In the genomic region with DNA sequence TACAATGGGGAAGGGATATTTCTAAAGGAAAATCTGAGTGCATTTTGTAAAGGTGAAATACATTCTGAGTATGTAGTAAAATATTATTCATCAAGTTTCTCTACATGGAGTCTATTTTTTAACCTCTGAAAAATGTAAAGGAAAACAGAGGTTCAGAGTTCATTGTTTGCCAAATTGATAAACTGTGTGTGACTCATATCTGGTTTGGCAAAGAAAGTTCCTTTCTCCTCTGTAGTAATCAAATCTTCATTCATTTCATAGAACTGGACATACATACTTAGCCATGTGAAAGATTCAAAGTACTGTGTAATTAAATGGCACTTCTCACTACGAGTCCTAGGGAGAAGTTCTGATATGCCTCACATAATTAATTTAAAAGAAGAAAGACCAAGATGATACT, we compare ENCODE assay signal across 26 cellular contexts.
DNase-seq lines count a peak whose midpoint lies in the region; ATAC-seq and TF ChIP-seq lines count a peak whose summit lies in the region.
"Had no signal": no experiment of that assay in that cellular context is flagged by ENCODE, and none has a peak within 500 bp of the region (broad histone marks: within the 10 kb centered on the region; RNA-seq: fewer than 3 reads in every experiment).

No MANE protein-coding gene starts in this region.

- H3K4me3 Mint-ChIP-seq in nephron: no peak overlapping the region
- H3K4me3 Mint-ChIP-seq: activated CD4-positive, alpha-beta T cell treated with anti-CD3 and anti-CD28 coated beads, Interleukin-2, amount 10 ng/mL, durations not matched to agents 24 days and 14 days; activated naive CD8-positive, alpha-beta T cell treated with anti-CD3 and anti-CD28 coated beads, Interleukin-2, amount 10 ng/mL, durations not matched to agents 7 days and 5 days; activated T-cell treated with anti-CD3 and anti-CD28 coated beads, Interleukin-2, amount 50 U/mL, for 24 hours; naive thymus-derived CD8-positive, alpha-beta T cell; stimulated activated naive CD8-positive, alpha-beta T cell treated with anti-CD3 and anti-CD28 coated beads, Interleukin-15, amount 100 ng/mL, for 72 hours had no signal

- H2AFZ ChIP-seq in ACC112 (ENCODE audit: low read length, unreplicated experiment): peak overlapping the region; percentile 68

- H3K27me3 ChIP-seq in ACC112 (ENCODE audit: insufficient read depth, low read length): no peaks in the 10 kb centered on the region
- H3K27me3 ChIP-seq in RWPE2 (ENCODE audit: insufficient read depth, poor library complexity, severe bottlenecking): no peaks in the 10 kb centered on the region
- no peaks in the 10 kb centered on the region for H3K27me3 ChIP-seq in colonic mucosa
- H3K27me3 ChIP-seq: BLaER1 treated with 17β-estradiol and CSF1 and Interleukin-3, amounts not matched to agents 10 nM and 100 nM; heart right ventricle; tibial artery had no signal

- H3K4me1 ChIP-seq in ACC112 (ENCODE audit: control insufficient read depth, insufficient read depth, low read length, unreplicated experiment): peaks cover 24% of the 10 kb centered on the region
- peaks cover 15% of the 10 kb centered on the region for H3K4me1 ChIP-seq in RWPE2 (ENCODE audit: insufficient read depth, poor library complexity, severe bottlenecking)
- no peaks in the 10 kb centered on the region for H3K4me1 ChIP-seq in colonic mucosa
- H3K4me1 ChIP-seq: HAP-1, heart right ventricle had no signal

- H3K79me2 ChIP-seq in ACC112 (ENCODE audit: control insufficient read depth, insufficient read depth, low read length, unreplicated experiment): no peaks in the 10 kb centered on the region

- H3K36me3 Mint-ChIP-seq in nephron (ENCODE audit: low read depth): no peaks in the 10 kb centered on the region
- H3K36me3 Mint-ChIP-seq: activated naive CD8-positive, alpha-beta T cell treated with anti-CD3 and anti-CD28 coated beads, Interleukin-2, amount 10 ng/mL, durations not matched to agents 7 days and 5 days had no signal

- ATAC-seq in RWPE2 (ENCODE audit: low read depth) (peak; percentile 48; the same call in 1 of the 3 replicates), HG03139 (IDR thresholded peaks at IDR 0.05; ENCODE audit: unreplicated experiment) (no peak), GM21619 (IDR thresholded peaks at IDR 0.05; ENCODE audit: unreplicated experiment) (no peak)
- ATAC-seq: heart right ventricle; naive thymus-derived CD8-positive, alpha-beta T cell; stimulated activated naive CD8-positive, alpha-beta T cell treated with anti-CD3 and anti-CD28 coated beads, Interleukin-15, amount 100 ng/mL, for 72 hours had no signal

- peaks cover 12% of the 10 kb centered on the region for H3K4me1 Mint-ChIP-seq in nephron
- H3K4me1 Mint-ChIP-seq: activated CD4-positive, alpha-beta T cell treated with anti-CD3 and anti-CD28 coated beads, Interleukin-2, amount 10 ng/mL, durations not matched to agents 24 days and 14 days; activated naive CD8-positive, alpha-beta T cell treated with anti-CD3 and anti-CD28 coated beads, Interleukin-2, amount 10 ng/mL, durations not matched to agents 7 days and 5 days; naive thymus-derived CD8-positive, alpha-beta T cell; stimulated activated naive CD8-positive, alpha-beta T cell treated with anti-CD3 and anti-CD28 coated beads, Interleukin-15, amount 100 ng/mL, for 72 hours had no signal

- DNase-seq in RWPE2 (ENCODE audit: low spot score) (no peak), colonic mucosa (no peak), GDM1 (lab: John Stamatoyannopoulos, UW) (no peak), ureter (ENCODE audit: low spot score) (no peak)
- DNase-seq: activated CD4-positive, alpha-beta T cell treated with anti-CD3 and anti-CD28 coated beads, Interleukin-2, amount 10 ng/mL, durations not matched to agents 24 days and 14 days; activated gamma-delta T cell; activated naive CD8-positive, alpha-beta T cell treated with anti-CD3 and anti-CD28 coated beads, Interleukin-2, amount 10 ng/mL, durations not matched to agents 7 days and 5 days; activated T-cell treated with anti-CD3 and anti-CD28 coated beads, Interleukin-2, amount 50 U/mL, for 24 hours; COR-L47; DND-41; foreskin melanocyte; heart right ventricle; KBM-7; naive thymus-derived CD8-positive, alpha-beta T cell; NCI-H1436 treated with DMSO at 0.1 percent for 48 hours; NCI-H774; occipital lobe; stimulated activated naive CD8-positive, alpha-beta T cell treated with anti-CD3 and anti-CD28 coated beads, Interleukin-15, amount 100 ng/mL, for 72 hours; T-helper 2 cell; tibial artery had no signal

- H3K4me3 ChIP-seq in ACC112 (ENCODE audit: low read depth, low read length) (no peak overlapping the region), RWPE2 (ENCODE audit: severe bottlenecking) (no peak overlapping the region), colonic mucosa (no peak overlapping the region)
- H3K4me3 ChIP-seq: BLaER1 treated with 17β-estradiol and CSF1 and Interleukin-3, amounts not matched to agents 10 nM and 100 nM; HAP-1; heart right ventricle; tibial artery had no signal

- H3K27ac ChIP-seq in ACC112 (ENCODE audit: low read depth, low read length): peak overlapping the region; percentile 38
- H3K27ac ChIP-seq in RWPE2 (ENCODE audit: poor library complexity, severe bottlenecking): no peak overlapping the region
- H3K27ac ChIP-seq in colonic mucosa: peak overlapping the region; percentile 7
- H3K27ac ChIP-seq: BLaER1 treated with 17β-estradiol and CSF1 and Interleukin-3, amounts not matched to agents 10 nM and 100 nM; heart right ventricle; tibial artery had no signal

- H3K36me3 ChIP-seq in ACC112 (ENCODE audit: insufficient read depth, low read length) (no peaks in the 10 kb centered on the region; the same call in 1 of the 2 replicates), RWPE2 (ENCODE audit: low read depth) (no peaks in the 10 kb centered on the region), colonic mucosa (no peaks in the 10 kb centered on the region)
- H3K36me3 ChIP-seq: BLaER1 treated with 17β-estradiol and CSF1 and Interleukin-3, amounts not matched to agents 10 nM and 100 nM; HAP-1; heart right ventricle; tibial artery had no signal

- peaks cover 2% of the 10 kb centered on the region for H3K9me3 Mint-ChIP-seq in nephron

- TF ChIP-seq CTCF in RWPE2 (IDR thresholded peaks at IDR 0.05; ENCODE audit: poor library complexity, severe bottlenecking): no peak
- TF ChIP-seq CTCF in colonic mucosa (IDR thresholded peaks at IDR 0.05): no peak
- TF ChIP-seq CTCF in nephron (IDR thresholded peaks at IDR 0.05; ENCODE audit: unreplicated experiment in 3 of 3): no peak

- no peaks in the 10 kb centered on the region for H3K27me3 Mint-ChIP-seq in nephron (ENCODE audit: low read depth)
- H3K27me3 Mint-ChIP-seq: activated CD4-positive, alpha-beta T cell treated with anti-CD3 and anti-CD28 coated beads, Interleukin-2, amount 10 ng/mL, durations not matched to agents 24 days and 14 days; activated naive CD8-positive, alpha-beta T cell treated with anti-CD3 and anti-CD28 coated beads, Interleukin-2, amount 10 ng/mL, durations not matched to agents 7 days and 5 days; activated T-cell treated with anti-CD3 and anti-CD28 coated beads, Interleukin-2, amount 50 U/mL, for 24 hours; stimulated activated naive CD8-positive, alpha-beta T cell treated with anti-CD3 and anti-CD28 coated beads, Interleukin-15, amount 100 ng/mL, for 72 hours had no signal

- H3K9ac ChIP-seq in colonic mucosa (ENCODE audit: low read depth in 2 of 2, low read length in 2 of 2): no peak overlapping the region
- H3K9ac ChIP-seq: BLaER1 treated with 17β-estradiol and CSF1 and Interleukin-3, amounts not matched to agents 10 nM and 100 nM had no signal

- H3K27ac Mint-ChIP-seq in nephron: peak overlapping the region in 2 of 3 experiments; percentile 20 to 34
- H3K27ac Mint-ChIP-seq: activated CD4-positive, alpha-beta T cell treated with anti-CD3 and anti-CD28 coated beads, Interleukin-2, amount 10 ng/mL, durations not matched to agents 24 days and 14 days; activated naive CD8-positive, alpha-beta T cell treated with anti-CD3 and anti-CD28 coated beads, Interleukin-2, amount 10 ng/mL, durations not matched to agents 7 days and 5 days; activated T-cell treated with anti-CD3 and anti-CD28 coated beads, Interleukin-2, amount 50 U/mL, for 24 hours; naive thymus-derived CD8-positive, alpha-beta T cell; stimulated activated naive CD8-positive, alpha-beta T cell treated with anti-CD3 and anti-CD28 coated beads, Interleukin-15, amount 100 ng/mL, for 72 hours had no signal

- no peaks in the 10 kb centered on the region for H3K9me3 ChIP-seq in RWPE2 (ENCODE audit: severe bottlenecking)
- H3K9me3 ChIP-seq in colonic mucosa: no peaks in the 10 kb centered on the region
- H3K9me3 ChIP-seq: HAP-1, tibial artery had no signal

- intact Hi-C loops in colonic mucosa (cut with DNase I): no loop called here
